ENCODE assay signal across 1 cellular context in genomic region chr7:27151945-27152815, GRCh38.
TF ChIP-seq lines count a peak whose summit lies in the region.

Gene HOXA3, minus strand, starts transcription at chr7:27152583. Its CDS starts 41,943 bp downstream, at chr7:27110640.

TF ChIP-seq in HEK293, 187 proteins besides CTCF, POLR2A, EP300 and RAD21 (continued from another document):
- TF ChIP-seq PRDM2 (tag by site-specific recombination; IDR thresholded peaks at IDR 0.05; ENCODE audit: borderline replicate concordance) (no peak), ZNF214 (tag by site-specific recombination; IDR thresholded peaks at IDR 0.05; ENCODE audit: borderline replicate concordance) (no peak), ZNF837 (tag by site-specific recombination; IDR thresholded peaks at IDR 0.05) (no peak), ZNF248 (tag by site-specific recombination; IDR thresholded peaks at IDR 0.05) (no peak), ZNF138 (tag by site-specific recombination; IDR thresholded peaks at IDR 0.05; ENCODE audit: borderline replicate concordance) (no peak), ZNF76 (tag by site-specific recombination; IDR thresholded peaks at IDR 0.05; ENCODE audit: borderline replicate concordance, low read depth) (peak; percentile 87), ZNF843 (tag by site-specific recombination; IDR thresholded peaks at IDR 0.05) (no peak; the same call in 1 of the 2 replicates), KLF8 (tag by site-specific recombination; IDR thresholded peaks at IDR 0.05) (peak; percentile 74; the same call in 1 of the 2 replicates), ZNF280D (tag by site-specific recombination; IDR thresholded peaks at IDR 0.05) (no peak), ZBTB26 (tag by site-specific recombination; optimal IDR thresholded peaks at IDR 0.05) (peak; percentile 67), ZNF530 (tag by site-specific recombination; IDR thresholded peaks at IDR 0.05; ENCODE audit: low read depth) (no peak), ZSCAN16 (tag by site-specific recombination; IDR thresholded peaks at IDR 0.05) (no peak), ZNF692 (tag by site-specific recombination; IDR thresholded peaks at IDR 0.05) (peak; percentile 33; the same call in 1 of the 2 replicates), ZNF626 (tag by site-specific recombination; IDR thresholded peaks at IDR 0.05) (no peak), ZNF404 (tag by site-specific recombination; IDR thresholded peaks at IDR 0.05) (no peak), INSM2 (tag by site-specific recombination; IDR thresholded peaks at IDR 0.05) (no peak), ZNF175 (tag by site-specific recombination; IDR thresholded peaks at IDR 0.05) (no peak), ZNF521 (tag by site-specific recombination; IDR thresholded peaks at IDR 0.05) (no peak), ATF2 (tag by site-specific recombination; IDR thresholded peaks at IDR 0.05; ENCODE audit: low read depth) (no peak), ZBTB44 (tag by site-specific recombination; IDR thresholded peaks at IDR 0.05) (peak; percentile 75), ZNF558 (tag by site-specific recombination; IDR thresholded peaks at IDR 0.05) (no peak), ZNF184 (tag by site-specific recombination; IDR thresholded peaks at IDR 0.05) (0 out of 2 replicates have a peak, but pooled peaks have one; percentile 36), BCL11B (tag by site-specific recombination; IDR thresholded peaks at IDR 0.05; ENCODE audit: low read depth) (no peak), RBAK (tag by site-specific recombination; IDR thresholded peaks at IDR 0.05) (no peak), ZNF548 (tag by site-specific recombination; IDR thresholded peaks at IDR 0.05) (no peak), ZBTB1 (tag by site-specific recombination; IDR thresholded peaks at IDR 0.05) (no peak), ZNF624 (tag by site-specific recombination; IDR thresholded peaks at IDR 0.05) (no peak), ZBTB8A (tag by site-specific recombination; IDR thresholded peaks at IDR 0.05) (peak; percentile 85), BCL11A (tag by site-specific recombination; IDR thresholded peaks at IDR 0.05; ENCODE audit: low read depth) (no peak), ZBTB6 (tag by site-specific recombination; IDR thresholded peaks at IDR 0.05) (no peak), ZNF2 (tag by site-specific recombination; IDR thresholded peaks at IDR 0.05) (peak; percentile 38; the same call in 1 of the 2 replicates), PBX3 (CRISPR knock-in tag; IDR thresholded peaks at IDR 0.05) (no peak), IKZF3 (tag by site-specific recombination; IDR thresholded peaks at IDR 0.05) (no peak), ZNF701 (tag by site-specific recombination; IDR thresholded peaks at IDR 0.05) (no peak), ZNF221 (tag by site-specific recombination; IDR thresholded peaks at IDR 0.05; ENCODE audit: borderline replicate concordance) (no peak), ZIC2 (tag by site-specific recombination; IDR thresholded peaks at IDR 0.05) (no peak), ZNF10 (tag by site-specific recombination; IDR thresholded peaks at IDR 0.05) (no peak), MYNN (tag by site-specific recombination; IDR thresholded peaks at IDR 0.05; ENCODE audit: borderline replicate concordance) (no peak), ZXDB (tag by site-specific recombination; IDR thresholded peaks at IDR 0.05) (no peak), ZNF18 (tag by site-specific recombination; IDR thresholded peaks at IDR 0.05) (peak; percentile 99), HOXC10 (CRISPR knock-in tag; IDR thresholded peaks at IDR 0.05) (no peak), ZNF561 (tag by site-specific recombination; IDR thresholded peaks at IDR 0.05; ENCODE audit: borderline replicate concordance) (no peak)
